Comparison of ENCODE assay signal across 11 cellular contexts in genomic region chr1:74396942-74397341, GRCh38.
DNase-seq lines count a peak whose midpoint lies in the region; ATAC-seq and TF ChIP-seq lines count a peak whose summit lies in the region.
"Had no signal": no experiment of that assay in that cellular context is flagged by ENCODE, and none has a peak within 500 bp of the region (broad histone marks: within the 10 kb centered on the region; RNA-seq: fewer than 3 reads in every experiment).

No MANE protein-coding gene starts in this region.

- no peaks in the 10 kb centered on the region for H3K4me1 ChIP-seq in thyroid gland

- H3K9me3 ChIP-seq in thyroid gland = no peaks in the 10 kb centered on the region

- DNase-seq in fibroblast of pulmonary artery (ENCODE audit: low read depth) (peak; percentile 1), GOT3 (lab: John Stamatoyannopoulos, UW) (no peak), putamen (ENCODE audit: low spot score) (no peak), thyroid gland (no peak)
- no peak for DNase-seq in stimulated activated effector memory CD8-positive, alpha-beta T cell treated with anti-CD3 and anti-CD28 coated beads, Interleukin-12 subunit alpha, Interleukin-12 subunit beta, amount 100 ng/mL, for 72 hours (ENCODE audit: low spot score in 2 of 2)
- DNase-seq: activated T-cell treated with anti-CD3 and anti-CD28 coated beads for 4 hours, naive B cell, NCI-H2227 treated with DMSO at 0.1 percent for 48 hours had no signal

- H3K27me3 ChIP-seq in thyroid gland = no peaks in the 10 kb centered on the region

- H3K4me1 Mint-ChIP-seq in stimulated activated effector memory CD8-positive, alpha-beta T cell treated with anti-CD3 and anti-CD28 coated beads, Interleukin-12 subunit alpha, Interleukin-12 subunit beta, amount 100 ng/mL, for 72 hours = peaks cover 7% of the 10 kb centered on the region

- no peak for TF ChIP-seq CTCF in fibroblast of pulmonary artery (IDR thresholded peaks at IDR 0.05; ENCODE audit: low read length, missing control alignments)
- TF ChIP-seq CTCF in thyroid gland (IDR thresholded peaks at IDR 0.05) = no peak

- no peak overlapping the region for H3K4me3 Mint-ChIP-seq in stimulated activated effector memory CD8-positive, alpha-beta T cell treated with anti-CD3 and anti-CD28 coated beads, Interleukin-12 subunit alpha, Interleukin-12 subunit beta, amount 100 ng/mL, for 72 hours
- H3K4me3 Mint-ChIP-seq: naive B cell had no signal

- no peaks in the 10 kb centered on the region for H3K36me3 Mint-ChIP-seq in stimulated activated effector memory CD8-positive, alpha-beta T cell treated with anti-CD3 and anti-CD28 coated beads, Interleukin-12 subunit alpha, Interleukin-12 subunit beta, amount 100 ng/mL, for 72 hours
- H3K36me3 Mint-ChIP-seq: naive B cell had no signal

- H3K36me3 ChIP-seq in thyroid gland = no peaks in the 10 kb centered on the region

- TF ChIP-seq POLR2A in thyroid gland (IDR thresholded peaks at IDR 0.05) = no peak

- ATAC-seq in GM21529 (IDR thresholded peaks at IDR 0.05; ENCODE audit: unreplicated experiment) = peak; percentile 79
- peak; percentile 43 for ATAC-seq in HG03378 (IDR thresholded peaks at IDR 0.05; ENCODE audit: unreplicated experiment)
- peak; percentile 39 for ATAC-seq in stimulated activated effector memory CD8-positive, alpha-beta T cell treated with anti-CD3 and anti-CD28 coated beads, Interleukin-12 subunit alpha, Interleukin-12 subunit beta, amount 100 ng/mL, for 72 hours
- ATAC-seq in GM19467 (IDR thresholded peaks at IDR 0.05; ENCODE audit: unreplicated experiment) = no peak

- H3K27ac ChIP-seq in thyroid gland = no peak overlapping the region

- H3K27ac Mint-ChIP-seq in stimulated activated effector memory CD8-positive, alpha-beta T cell treated with anti-CD3 and anti-CD28 coated beads, Interleukin-12 subunit alpha, Interleukin-12 subunit beta, amount 100 ng/mL, for 72 hours = no peak overlapping the region
- H3K27ac Mint-ChIP-seq: naive B cell had no signal

- H3K4me3 ChIP-seq in fibroblast of pulmonary artery (replicated peaks; ENCODE audit: low read depth, low read length) = no peak overlapping the region
- H3K4me3 ChIP-seq in thyroid gland (replicated peaks in 1 of 3) = no peak overlapping the region

- H3K9me3 Mint-ChIP-seq in stimulated activated effector memory CD8-positive, alpha-beta T cell treated with anti-CD3 and anti-CD28 coated beads, Interleukin-12 subunit alpha, Interleukin-12 subunit beta, amount 100 ng/mL, for 72 hours = peaks cover 2% of the 10 kb centered on the region

- 22 to 34% methylated on average over 4 of the region's 4 CpGs for WGBS in thyroid gland, 2 donors

- intact Hi-C loops in thyroid gland (cut with DNase I) = no loop called here
